In the genomic region with DNA sequence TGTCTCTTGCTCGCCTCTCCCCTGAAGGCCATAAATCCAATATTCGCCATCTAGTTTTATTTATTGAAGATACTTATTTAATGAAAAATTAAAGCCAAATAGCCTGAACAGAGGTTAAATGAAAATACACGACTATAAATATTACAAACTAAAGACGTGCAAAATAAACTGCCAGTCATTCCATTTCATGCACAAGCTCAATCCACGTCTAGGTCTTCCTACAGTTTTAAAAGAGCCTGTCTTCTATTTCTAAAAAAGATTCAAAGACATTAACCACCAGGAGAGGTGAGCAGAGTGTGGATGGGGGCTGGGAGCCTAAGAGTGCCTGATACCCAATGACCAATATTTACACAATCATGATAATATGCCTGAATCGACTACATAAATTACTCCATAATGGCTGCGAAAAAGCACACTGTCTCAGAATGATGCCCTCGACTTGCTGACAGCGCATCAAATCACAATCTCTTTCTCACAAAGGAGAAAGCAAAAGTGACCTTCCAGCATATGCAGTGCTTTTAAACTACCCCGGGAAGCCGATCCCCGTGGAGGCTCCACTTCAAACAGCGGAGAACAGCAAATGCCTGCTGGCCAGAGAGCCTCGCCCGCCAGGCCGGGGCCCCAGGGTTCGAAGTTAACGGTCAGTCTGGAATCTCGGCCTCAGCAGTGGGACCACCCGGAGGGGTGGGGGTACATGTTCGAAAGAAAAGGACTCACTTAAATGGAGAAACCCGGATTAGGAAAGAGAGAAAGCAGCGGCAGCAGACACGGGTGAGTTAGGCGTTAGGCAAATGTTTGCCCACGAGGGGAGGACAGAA, we compare ENCODE assay signal across 8 cellular contexts. TPM values are rescaled to one million over a fixed set of nuclear protein-coding genes. Genes with fewer than 3 reads are reported as not detected.
A peak's percentile ranks its signal among the peaks of the same experiment; 100 is the strongest.
DNase-seq lines count a peak whose midpoint lies in the region; ATAC-seq, FAIRE-seq and TF ChIP-seq lines count a peak whose summit lies in the region.

No MANE protein-coding gene starts in this region.

- no peak for DNase-seq in GM12891 (ENCODE audit: insufficient read length, low spot score)
- peak; percentile 49 for DNase-seq in RPMI7951 (ENCODE audit: low read depth)
- peak; percentile 57 to 58 for DNase-seq in lung microvascular endothelial cell (ENCODE audit: low read depth in 2 of 2)
- no peak for DNase-seq in thoracic aorta (ENCODE audit: low spot score)
- no peak for DNase-seq in NCI-H774 (lab: John Stamatoyannopoulos, UW)

- H3K9me3 ChIP-seq in thoracic aorta = no peaks in the 10 kb centered on the region

- no peak; the same call in 1 of the 2 replicates for TF ChIP-seq POLR2A in GM12891 (IDR thresholded peaks at IDR 0.05; ENCODE audit: low read depth, low read length)

- ATAC-seq in thoracic aorta (ENCODE audit: insufficient number of reproducible peaks, low FRiP score, low read depth) (no peak), GM21447 (IDR thresholded peaks at IDR 0.05; ENCODE audit: unreplicated experiment) (no peak)

- H3K27me3 ChIP-seq in ACC112 (ENCODE audit: insufficient read depth, low read length) = no peaks in the 10 kb centered on the region
- no peaks in the 10 kb centered on the region for H3K27me3 ChIP-seq in thoracic aorta (replicated peaks; ENCODE audit: insufficient read depth)

- no peak for FAIRE-seq in GM12891 (lab: Jason Lieb, UNC)

- no peak for TF ChIP-seq CTCF in thoracic aorta (IDR thresholded peaks at IDR 0.05)

- peak overlapping the region; percentile 84 for H3K4me3 ChIP-seq in ACC112 (ENCODE audit: low read depth, low read length)
- H3K4me3 ChIP-seq in thoracic aorta = peak overlapping the region; percentile 81

- H3K4me1 ChIP-seq in ACC112 (ENCODE audit: control insufficient read depth, insufficient read depth, low read length, unreplicated experiment) = peaks cover 12% of the 10 kb centered on the region
- H3K4me1 ChIP-seq in thoracic aorta (ENCODE audit: control insufficient read depth in 1 of 2, low read depth in 2 of 2) = peaks cover 29 to 64% of the 10 kb centered on the region in 2 donors

- H3K79me2 ChIP-seq in ACC112 (ENCODE audit: control insufficient read depth, insufficient read depth, low read length, unreplicated experiment) = peaks cover 27% of the 10 kb centered on the region

- peak overlapping the region; percentile 77 for H2AFZ ChIP-seq in ACC112 (ENCODE audit: low read length, unreplicated experiment)

- H3K36me3 ChIP-seq in ACC112 (ENCODE audit: insufficient read depth, low read length) (no peaks in the 10 kb centered on the region), thoracic aorta (peaks cover 4% of the 10 kb centered on the region)

- peak overlapping the region; percentile 8; the same call in 1 of the 2 replicates for H3K27ac ChIP-seq in ACC112 (ENCODE audit: low read depth, low read length)
- H3K27ac ChIP-seq in cingulate gyrus (ENCODE audit: low read depth, low read length) = peak overlapping the region; percentile 98
- H3K27ac ChIP-seq in thoracic aorta = peak overlapping the region; percentile 91 to 94

TF ChIP-seq in GM12891, 5 proteins besides CTCF, POLR2A, EP300 and RAD21:
- TF ChIP-seq POU2F2 (IDR thresholded peaks at IDR 0.05; ENCODE audit: low read depth, low read length) = peak; percentile 31; the same call in 1 of the 2 replicates
- TF ChIP-seq PAX5 (IDR thresholded peaks at IDR 0.05; ENCODE audit: insufficient read depth, low read length, severe bottlenecking) = no peak
- no peak for TF ChIP-seq SPI1 (IDR thresholded peaks at IDR 0.05; ENCODE audit: low read depth, low read length)
- TF ChIP-seq TAF1 (IDR thresholded peaks at IDR 0.05; ENCODE audit: low read depth, low read length) = no peak
- no peak for TF ChIP-seq POLR2AphosphoS5 (IDR thresholded peaks at IDR 0.05; ENCODE audit: low read depth, low read length)

RNA-seq across cellular contexts. Expression of gene FCHSD2, which starts 1.7 kb away (rescaled TPM):
- polyA plus RNA-seq in GM12891 (2012; ENCODE audit: low read depth, missing spikeins) = 30.8 TPM
- total RNA-seq in RPMI7951 (2014; rRNA removed; shearing (Covaris generic)) = 11.0 and 12.4 TPM in 2 replicates
- total RNA-seq in lung microvascular endothelial cell = 13.7 and 15.9 TPM in 2 replicates
- total RNA-seq in thoracic aorta = 10 to 100 TPM; 56.5 to 75.3 TPM

Comparison
In these comparisons a context has a peak if more than half of its experiments do, and no peak if none do; other contexts are left out.
1. H3K27ac ChIP-seq: peak in every context shown above with its lines; median percentile 98 in cingulate gyrus; 92 in thoracic aorta; 8 in ACC112.
2. DNase-seq: peak in RPMI7951 (single experiment) and lung microvascular endothelial cell (2 of 2); none in GM12891 (single experiment), thoracic aorta (single experiment) and NCI-H774 (single experiment).